ENCODE assay signal across 1 cellular context in the genomic region with DNA sequence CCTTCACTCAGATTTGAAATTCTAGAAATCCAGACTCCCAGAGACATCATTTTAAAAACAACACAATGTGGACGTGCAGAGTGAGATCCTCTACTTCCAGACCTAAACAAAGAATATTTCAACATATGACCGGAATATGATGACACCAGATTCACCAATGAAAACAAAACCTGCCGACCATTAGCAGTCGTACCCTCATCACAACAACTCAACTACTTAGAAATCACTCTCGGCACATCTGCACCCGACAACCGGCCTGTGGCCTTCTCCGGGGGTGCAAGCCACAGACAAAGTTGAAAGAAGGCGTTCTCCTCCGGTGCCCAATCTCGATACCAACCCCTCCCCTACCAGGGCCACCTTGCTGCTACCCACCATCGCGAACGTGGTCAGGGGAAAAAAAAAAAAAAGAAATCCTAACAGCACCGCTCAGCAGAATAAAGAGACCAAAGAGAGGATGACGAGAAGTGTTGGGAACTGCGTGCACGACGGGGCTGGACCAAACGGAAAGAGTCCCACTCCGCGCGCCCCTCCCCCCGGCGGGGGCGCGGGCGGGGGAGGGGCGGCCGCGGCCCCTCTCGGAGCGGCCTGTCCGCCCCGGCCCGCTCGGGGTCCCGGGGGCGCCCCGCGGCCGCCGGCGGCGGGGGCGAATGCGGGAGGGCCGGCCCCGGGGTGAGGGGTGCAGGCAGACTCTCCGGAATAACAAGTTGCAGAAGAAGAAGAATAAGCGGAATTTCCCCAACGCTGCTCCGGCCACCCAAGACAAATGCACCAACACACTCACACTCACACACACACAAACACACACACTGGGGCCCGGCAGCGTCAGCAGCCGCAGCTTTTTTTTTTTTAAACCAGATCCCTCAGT.
TF ChIP-seq lines count a peak whose summit lies in the region.

No MANE protein-coding gene starts in this region.

TF ChIP-seq in K562, 482 proteins besides CTCF, POLR2A, EP300 and RAD21 (continued from another document and continues in another):
- TF ChIP-seq, protein P1, sequence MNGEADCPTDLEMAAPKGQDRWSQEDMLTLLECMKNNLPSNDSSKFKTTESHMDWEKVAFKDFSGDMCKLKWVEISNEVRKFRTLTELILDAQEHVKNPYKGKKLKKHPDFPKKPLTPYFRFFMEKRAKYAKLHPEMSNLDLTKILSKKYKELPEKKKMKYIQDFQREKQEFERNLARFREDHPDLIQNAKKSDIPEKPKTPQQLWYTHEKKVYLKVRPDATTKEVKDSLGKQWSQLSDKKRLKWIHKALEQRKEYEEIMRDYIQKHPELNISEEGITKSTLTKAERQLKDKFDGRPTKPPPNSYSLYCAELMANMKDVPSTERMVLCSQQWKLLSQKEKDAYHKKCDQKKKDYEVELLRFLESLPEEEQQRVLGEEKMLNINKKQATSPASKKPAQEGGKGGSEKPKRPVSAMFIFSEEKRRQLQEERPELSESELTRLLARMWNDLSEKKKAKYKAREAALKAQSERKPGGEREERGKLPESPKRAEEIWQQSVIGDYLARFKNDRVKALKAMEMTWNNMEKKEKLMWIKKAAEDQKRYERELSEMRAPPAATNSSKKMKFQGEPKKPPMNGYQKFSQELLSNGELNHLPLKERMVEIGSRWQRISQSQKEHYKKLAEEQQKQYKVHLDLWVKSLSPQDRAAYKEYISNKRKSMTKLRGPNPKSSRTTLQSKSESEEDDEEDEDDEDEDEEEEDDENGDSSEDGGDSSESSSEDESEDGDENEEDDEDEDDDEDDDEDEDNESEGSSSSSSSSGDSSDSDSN (IDR thresholded peaks at IDR 0.05; ENCODE audit: borderline replicate concordance in 1 of 2, low read depth in 2 of 2, low read length in 2 of 2) = peak; percentile 36 to 40; a peak in 1 of 4 replicates
- TF ChIP-seq ZNF232 (CRISPR knock-in tag; IDR thresholded peaks at IDR 0.05) (no peak), GATAD2B (IDR thresholded peaks at IDR 0.05; ENCODE audit: borderline replicate concordance) (0 out of 2 replicates have a peak, but pooled peaks have one; percentile 15), ZNF699 (CRISPR knock-in tag; IDR thresholded peaks at IDR 0.05; ENCODE audit: insufficient replicate concordance) (no peak), ZNF766 (CRISPR knock-in tag; conservative IDR thresholded peaks at IDR 0.05) (no peak), TFAM (CRISPR knock-in tag; conservative IDR thresholded peaks at IDR 0.05) (no peak), BMI1 (IDR thresholded peaks at IDR 0.05; ENCODE audit: low read length) (no peak), HNRNPH1 (optimal IDR thresholded peaks at IDR 0.05; ENCODE audit: low read depth, low read length) (no peak), NR4A1 (CRISPR knock-in tag; IDR thresholded peaks at IDR 0.05) (no peak), NR4A1 (tag; IDR thresholded peaks at IDR 0.05) (0 out of 2 replicates have a peak, but pooled peaks have one; percentile 32), ADNP (tag; IDR thresholded peaks at IDR 0.05) (no peak), XRCC5 (IDR thresholded peaks at IDR 0.05; ENCODE audit: low read depth, low read length) (no peak), NELFE (IDR thresholded peaks at IDR 0.05; ENCODE audit: insufficient read depth, insufficient read length) (no peak), HNRNPUL1 (IDR thresholded peaks at IDR 0.05; ENCODE audit: low read length) (no peak), DDX20 (tag; IDR thresholded peaks at IDR 0.05; ENCODE audit: low read depth) (no peak), ZFP1 (CRISPR knock-in tag; IDR thresholded peaks at IDR 0.05) (no peak), GABPB1 (CRISPR knock-in tag; IDR thresholded peaks at IDR 0.05) (0 out of 2 replicates have a peak, but pooled peaks have one; percentile 16), MBD2 (IDR thresholded peaks at IDR 0.05; ENCODE audit: borderline replicate concordance, low read depth) (no peak), HCFC1 (IDR thresholded peaks at IDR 0.05; ENCODE audit: low read depth, low read length) (no peak; the same call in 1 of the 2 replicates), CHCHD3 (CRISPR knock-in tag; IDR thresholded peaks at IDR 0.05) (no peak), SMC3 (conservative IDR thresholded peaks at IDR 0.05; ENCODE audit: insufficient read depth, low read depth, low read length) (no peak), HMG20B (CRISPR knock-in tag; IDR thresholded peaks at IDR 0.05) (no peak), ZNF224 (CRISPR knock-in tag; IDR thresholded peaks at IDR 0.05) (no peak), ILK (tag; IDR thresholded peaks at IDR 0.05; ENCODE audit: borderline replicate concordance, low read depth) (no peak), HLTF (IDR thresholded peaks at IDR 0.05) (peak; percentile 60; the same call in 1 of the 2 replicates), U2AF1 (optimal IDR thresholded peaks at IDR 0.05; ENCODE audit: low read depth, low read length) (no peak), ERF (CRISPR knock-in tag; IDR thresholded peaks at IDR 0.05) (no peak), ZNF324 (CRISPR knock-in tag; IDR thresholded peaks at IDR 0.05) (no peak), JUND (IDR thresholded peaks at IDR 0.05; ENCODE audit: borderline replicate concordance, low read depth, low read length) (no peak), JUND (tag; IDR thresholded peaks at IDR 0.05; ENCODE audit: borderline replicate concordance, low read depth, low read length) (no peak), KDM5B (IDR thresholded peaks at IDR 0.05; ENCODE audit: insufficient replicate concordance, low read depth, low read length) (peak; percentile 45), ZNF175 (CRISPR knock-in tag; IDR thresholded peaks at IDR 0.05; ENCODE audit: low read depth) (no peak), TCFL5 (CRISPR knock-in tag; conservative IDR thresholded peaks at IDR 0.05) (no peak), PRPF4 (IDR thresholded peaks at IDR 0.05; ENCODE audit: insufficient read depth, low read depth, low read length, poor library complexity, severe bottlenecking) (no peak), NR2C1 (IDR thresholded peaks at IDR 0.05) (no peak), NR2C1 (tag; IDR thresholded peaks at IDR 0.05) (no peak)
- TF ChIP-seq, protein P2, sequence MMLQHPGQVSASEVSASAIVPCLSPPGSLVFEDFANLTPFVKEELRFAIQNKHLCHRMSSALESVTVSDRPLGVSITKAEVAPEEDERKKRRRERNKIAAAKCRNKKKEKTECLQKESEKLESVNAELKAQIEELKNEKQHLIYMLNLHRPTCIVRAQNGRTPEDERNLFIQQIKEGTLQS (IDR thresholded peaks at IDR 0.05) = peak; percentile 68
- TF ChIP-seq, protein P2 (CRISPR knock-in tag; conservative IDR thresholded peaks at IDR 0.05) = no peak
- TF ChIP-seq, protein P3, sequence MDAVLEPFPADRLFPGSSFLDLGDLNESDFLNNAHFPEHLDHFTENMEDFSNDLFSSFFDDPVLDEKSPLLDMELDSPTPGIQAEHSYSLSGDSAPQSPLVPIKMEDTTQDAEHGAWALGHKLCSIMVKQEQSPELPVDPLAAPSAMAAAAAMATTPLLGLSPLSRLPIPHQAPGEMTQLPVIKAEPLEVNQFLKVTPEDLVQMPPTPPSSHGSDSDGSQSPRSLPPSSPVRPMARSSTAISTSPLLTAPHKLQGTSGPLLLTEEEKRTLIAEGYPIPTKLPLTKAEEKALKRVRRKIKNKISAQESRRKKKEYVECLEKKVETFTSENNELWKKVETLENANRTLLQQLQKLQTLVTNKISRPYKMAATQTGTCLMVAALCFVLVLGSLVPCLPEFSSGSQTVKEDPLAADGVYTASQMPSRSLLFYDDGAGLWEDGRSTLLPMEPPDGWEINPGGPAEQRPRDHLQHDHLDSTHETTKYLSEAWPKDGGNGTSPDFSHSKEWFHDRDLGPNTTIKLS (IDR thresholded peaks at IDR 0.05; ENCODE audit: borderline replicate concordance, low read depth) = no peak
- TF ChIP-seq, protein P4, sequence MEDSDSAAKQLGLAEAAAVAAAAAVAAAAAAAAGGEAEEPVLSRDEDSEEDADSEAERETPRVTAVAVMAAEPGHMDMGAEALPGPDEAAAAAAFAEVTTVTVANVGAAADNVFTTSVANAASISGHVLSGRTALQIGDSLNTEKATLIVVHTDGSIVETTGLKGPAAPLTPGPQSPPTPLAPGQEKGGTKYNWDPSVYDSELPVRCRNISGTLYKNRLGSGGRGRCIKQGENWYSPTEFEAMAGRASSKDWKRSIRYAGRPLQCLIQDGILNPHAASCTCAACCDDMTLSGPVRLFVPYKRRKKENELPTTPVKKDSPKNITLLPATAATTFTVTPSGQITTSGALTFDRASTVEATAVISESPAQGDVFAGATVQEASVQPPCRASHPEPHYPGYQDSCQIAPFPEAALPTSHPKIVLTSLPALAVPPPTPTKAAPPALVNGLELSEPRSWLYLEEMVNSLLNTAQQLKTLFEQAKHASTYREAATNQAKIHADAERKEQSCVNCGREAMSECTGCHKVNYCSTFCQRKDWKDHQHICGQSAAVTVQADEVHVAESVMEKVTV (CRISPR knock-in tag; IDR thresholded peaks at IDR 0.05) = no peak
- TF ChIP-seq, protein P5, sequence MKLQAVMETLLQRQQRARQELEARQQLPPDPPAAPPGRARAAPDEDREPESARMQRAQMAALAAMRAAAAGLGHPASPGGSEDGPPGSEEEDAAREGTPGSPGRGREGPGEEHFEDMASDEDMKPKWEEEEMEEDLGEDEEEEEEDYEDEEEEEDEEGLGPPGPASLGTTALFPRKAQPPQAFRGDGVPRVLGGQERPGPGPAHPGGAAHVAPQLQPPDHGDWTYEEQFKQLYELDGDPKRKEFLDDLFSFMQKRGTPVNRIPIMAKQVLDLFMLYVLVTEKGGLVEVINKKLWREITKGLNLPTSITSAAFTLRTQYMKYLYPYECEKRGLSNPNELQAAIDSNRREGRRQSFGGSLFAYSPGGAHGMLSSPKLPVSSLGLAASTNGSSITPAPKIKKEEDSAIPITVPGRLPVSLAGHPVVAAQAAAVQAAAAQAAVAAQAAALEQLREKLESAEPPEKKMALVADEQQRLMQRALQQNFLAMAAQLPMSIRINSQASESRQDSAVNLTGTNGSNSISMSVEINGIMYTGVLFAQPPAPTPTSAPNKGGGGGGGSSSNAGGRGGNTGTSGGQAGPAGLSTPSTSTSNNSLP (IDR thresholded peaks at IDR 0.05; ENCODE audit: borderline replicate concordance, low read depth, low read length) = no peak
- TF ChIP-seq, protein P6, sequence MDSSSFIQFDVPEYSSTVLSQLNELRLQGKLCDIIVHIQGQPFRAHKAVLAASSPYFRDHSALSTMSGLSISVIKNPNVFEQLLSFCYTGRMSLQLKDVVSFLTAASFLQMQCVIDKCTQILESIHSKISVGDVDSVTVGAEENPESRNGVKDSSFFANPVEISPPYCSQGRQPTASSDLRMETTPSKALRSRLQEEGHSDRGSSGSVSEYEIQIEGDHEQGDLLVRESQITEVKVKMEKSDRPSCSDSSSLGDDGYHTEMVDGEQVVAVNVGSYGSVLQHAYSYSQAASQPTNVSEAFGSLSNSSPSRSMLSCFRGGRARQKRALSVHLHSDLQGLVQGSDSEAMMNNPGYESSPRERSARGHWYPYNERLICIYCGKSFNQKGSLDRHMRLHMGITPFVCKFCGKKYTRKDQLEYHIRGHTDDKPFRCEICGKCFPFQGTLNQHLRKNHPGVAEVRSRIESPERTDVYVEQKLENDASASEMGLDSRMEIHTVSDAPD (CRISPR knock-in tag; IDR thresholded peaks at IDR 0.05) = no peak
- TF ChIP-seq, protein P7, sequence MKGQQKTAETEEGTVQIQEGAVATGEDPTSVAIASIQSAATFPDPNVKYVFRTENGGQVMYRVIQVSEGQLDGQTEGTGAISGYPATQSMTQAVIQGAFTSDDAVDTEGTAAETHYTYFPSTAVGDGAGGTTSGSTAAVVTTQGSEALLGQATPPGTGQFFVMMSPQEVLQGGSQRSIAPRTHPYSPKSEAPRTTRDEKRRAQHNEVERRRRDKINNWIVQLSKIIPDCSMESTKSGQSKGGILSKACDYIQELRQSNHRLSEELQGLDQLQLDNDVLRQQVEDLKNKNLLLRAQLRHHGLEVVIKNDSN (CRISPR knock-in tag; IDR thresholded peaks at IDR 0.05) = no peak
- TF ChIP-seq, protein P8, sequence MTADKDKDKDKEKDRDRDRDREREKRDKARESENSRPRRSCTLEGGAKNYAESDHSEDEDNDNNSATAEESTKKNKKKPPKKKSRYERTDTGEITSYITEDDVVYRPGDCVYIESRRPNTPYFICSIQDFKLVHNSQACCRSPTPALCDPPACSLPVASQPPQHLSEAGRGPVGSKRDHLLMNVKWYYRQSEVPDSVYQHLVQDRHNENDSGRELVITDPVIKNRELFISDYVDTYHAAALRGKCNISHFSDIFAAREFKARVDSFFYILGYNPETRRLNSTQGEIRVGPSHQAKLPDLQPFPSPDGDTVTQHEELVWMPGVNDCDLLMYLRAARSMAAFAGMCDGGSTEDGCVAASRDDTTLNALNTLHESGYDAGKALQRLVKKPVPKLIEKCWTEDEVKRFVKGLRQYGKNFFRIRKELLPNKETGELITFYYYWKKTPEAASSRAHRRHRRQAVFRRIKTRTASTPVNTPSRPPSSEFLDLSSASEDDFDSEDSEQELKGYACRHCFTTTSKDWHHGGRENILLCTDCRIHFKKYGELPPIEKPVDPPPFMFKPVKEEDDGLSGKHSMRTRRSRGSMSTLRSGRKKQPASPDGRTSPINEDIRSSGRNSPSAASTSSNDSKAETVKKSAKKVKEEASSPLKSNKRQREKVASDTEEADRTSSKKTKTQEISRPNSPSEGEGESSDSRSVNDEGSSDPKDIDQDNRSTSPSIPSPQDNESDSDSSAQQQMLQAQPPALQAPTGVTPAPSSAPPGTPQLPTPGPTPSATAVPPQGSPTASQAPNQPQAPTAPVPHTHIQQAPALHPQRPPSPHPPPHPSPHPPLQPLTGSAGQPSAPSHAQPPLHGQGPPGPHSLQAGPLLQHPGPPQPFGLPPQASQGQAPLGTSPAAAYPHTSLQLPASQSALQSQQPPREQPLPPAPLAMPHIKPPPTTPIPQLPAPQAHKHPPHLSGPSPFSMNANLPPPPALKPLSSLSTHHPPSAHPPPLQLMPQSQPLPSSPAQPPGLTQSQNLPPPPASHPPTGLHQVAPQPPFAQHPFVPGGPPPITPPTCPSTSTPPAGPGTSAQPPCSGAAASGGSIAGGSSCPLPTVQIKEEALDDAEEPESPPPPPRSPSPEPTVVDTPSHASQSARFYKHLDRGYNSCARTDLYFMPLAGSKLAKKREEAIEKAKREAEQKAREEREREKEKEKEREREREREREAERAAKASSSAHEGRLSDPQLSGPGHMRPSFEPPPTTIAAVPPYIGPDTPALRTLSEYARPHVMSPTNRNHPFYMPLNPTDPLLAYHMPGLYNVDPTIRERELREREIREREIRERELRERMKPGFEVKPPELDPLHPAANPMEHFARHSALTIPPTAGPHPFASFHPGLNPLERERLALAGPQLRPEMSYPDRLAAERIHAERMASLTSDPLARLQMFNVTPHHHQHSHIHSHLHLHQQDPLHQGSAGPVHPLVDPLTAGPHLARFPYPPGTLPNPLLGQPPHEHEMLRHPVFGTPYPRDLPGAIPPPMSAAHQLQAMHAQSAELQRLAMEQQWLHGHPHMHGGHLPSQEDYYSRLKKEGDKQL (CRISPR knock-in tag; IDR thresholded peaks at IDR 0.05; ENCODE audit: borderline replicate concordance) = no peak
- TF ChIP-seq, protein P9, sequence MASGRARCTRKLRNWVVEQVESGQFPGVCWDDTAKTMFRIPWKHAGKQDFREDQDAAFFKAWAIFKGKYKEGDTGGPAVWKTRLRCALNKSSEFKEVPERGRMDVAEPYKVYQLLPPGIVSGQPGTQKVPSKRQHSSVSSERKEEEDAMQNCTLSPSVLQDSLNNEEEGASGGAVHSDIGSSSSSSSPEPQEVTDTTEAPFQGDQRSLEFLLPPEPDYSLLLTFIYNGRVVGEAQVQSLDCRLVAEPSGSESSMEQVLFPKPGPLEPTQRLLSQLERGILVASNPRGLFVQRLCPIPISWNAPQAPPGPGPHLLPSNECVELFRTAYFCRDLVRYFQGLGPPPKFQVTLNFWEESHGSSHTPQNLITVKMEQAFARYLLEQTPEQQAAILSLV (tag; IDR thresholded peaks at IDR 0.05) = peak; percentile 39; the same call in 1 of the 2 replicates
